8 cellular contexts compared by ENCODE assay signal in genomic region chr20:49282584-49283171, GRCh38. TPM values are rescaled to one million over a fixed set of nuclear protein-coding genes. Genes with fewer than 3 reads are reported as not detected.
DNase-seq lines count a peak whose midpoint lies in the region; ATAC-seq and TF ChIP-seq lines count a peak whose summit lies in the region.
"Had no signal": no experiment of that assay in that cellular context is flagged by ENCODE, and none has a peak within 500 bp of the region (broad histone marks: within the 10 kb centered on the region; RNA-seq: fewer than 3 reads in every experiment).

No MANE protein-coding gene starts in this region.

- H3K4me3 ChIP-seq in GM12875 (ENCODE audit: low read depth, low read length) (peak overlapping the region; percentile 60), OCI-LY1 (ENCODE audit: low read depth, low read length, poor library complexity, severe bottlenecking) (peak overlapping the region; percentile 100), dorsolateral prefrontal cortex (peak overlapping the region in 35 of 59 donors; percentile 4 to 95 (median 25)), sigmoid colon (no peak overlapping the region)

- peaks cover 57% of the 10 kb centered on the region for H3K4me1 ChIP-seq in OCI-LY1 (ENCODE audit: insufficient read depth, low read length, severe bottlenecking)
- peaks cover 0 to 47% (median 39%) of the 10 kb centered on the region in 4 donors for H3K4me1 ChIP-seq in sigmoid colon

- H3K4me2 ChIP-seq in OCI-LY1 (ENCODE audit: low read length), result peak overlapping the region; percentile 91

- peak overlapping the region; percentile 98 for H3K27ac Mint-ChIP-seq in osteocyte (ENCODE audit: unreplicated experiment)

- TF ChIP-seq CTCF in GM12875 (IDR thresholded peaks at IDR 0.05; ENCODE audit: borderline replicate concordance, insufficient read depth, low read depth, low read length) (no peak), OCI-LY1 (IDR thresholded peaks at IDR 0.05; ENCODE audit: low read length) (no peak), dorsolateral prefrontal cortex (IDR thresholded peaks at IDR 0.05 in 54 of 56, conservative IDR thresholded peaks at IDR 0.05 in 2 of 56; ENCODE audit: low read depth in 1 of 56, partially characterized antibody in 56 of 56) (no peak), osteocyte (IDR thresholded peaks at IDR 0.05) (no peak), sigmoid colon (IDR thresholded peaks at IDR 0.05) (no peak)

- intact Hi-C loops in dorsolateral prefrontal cortex (cut with DNase I), result no loop called here
- intact Hi-C loops in sigmoid colon (cut with DNase I), result no loop called here

- peaks cover 49% of the 10 kb centered on the region for H3K79me2 ChIP-seq in OCI-LY1 (ENCODE audit: insufficient read depth, low read length)

- H3F3A ChIP-seq in OCI-LY1 (ENCODE audit: insufficient read depth, low read length), result peaks cover 12% of the 10 kb centered on the region

- no peak for TF ChIP-seq POLR2A in sigmoid colon (IDR thresholded peaks at IDR 0.05)

- no peak overlapping the region for H3K27ac ChIP-seq in OCI-LY1 (ENCODE audit: low read depth, low read length, poor library complexity, severe bottlenecking)
- peak overlapping the region in 23 of 59 donors; percentile 1 to 62 (median 21) for H3K27ac ChIP-seq in dorsolateral prefrontal cortex
- H3K27ac ChIP-seq in sigmoid colon, result no peak overlapping the region

- H3K36me3 Mint-ChIP-seq in osteocyte (ENCODE audit: unreplicated experiment), result peaks cover 94% of the 10 kb centered on the region

- no peak overlapping the region for H2AFZ ChIP-seq in OCI-LY1 (ENCODE audit: low read length)

- H3K9ac ChIP-seq in OCI-LY1 (ENCODE audit: low read length), result no peak overlapping the region

- H3K27me3 Mint-ChIP-seq in osteocyte (ENCODE audit: unreplicated experiment), result no peaks in the 10 kb centered on the region

- H4K20me1 ChIP-seq in OCI-LY1 (ENCODE audit: insufficient read depth, low read length), result no peaks in the 10 kb centered on the region

- peaks cover 12% of the 10 kb centered on the region for H3K9me3 Mint-ChIP-seq in osteocyte (ENCODE audit: unreplicated experiment)

- no peaks in the 10 kb centered on the region for H3K9me2 ChIP-seq in OCI-LY1 (ENCODE audit: low read depth, low read length)

- no peaks in the 10 kb centered on the region for H3K27me3 ChIP-seq in OCI-LY1 (ENCODE audit: insufficient read depth, low read length)
- H3K27me3 ChIP-seq in dorsolateral prefrontal cortex, result no peaks in the 10 kb centered on the region
- no peaks in the 10 kb centered on the region for H3K27me3 ChIP-seq in sigmoid colon

- peaks cover 86% of the 10 kb centered on the region for H3K4me1 Mint-ChIP-seq in osteocyte (ENCODE audit: unreplicated experiment)

- DNase-seq in dorsolateral prefrontal cortex (no peak), osteocyte (ENCODE audit: extremely low spot score, unreplicated experiment) (no peak), HuH-7 (ENCODE audit: low spot score) (no peak), sigmoid colon (no peak)
- DNase-seq: posterior cingulate gyrus had no signal

- ATAC-seq in GM18519 (IDR thresholded peaks at IDR 0.05; ENCODE audit: low FRiP score, unreplicated experiment), result no peak

- WGBS in sigmoid colon, 2 donors, result 79 to 87% methylated on average over 20 of the region's 20 CpGs

- H3K36me3 ChIP-seq in OCI-LY1 (ENCODE audit: insufficient read depth, low read length) (peaks cover 92% of the 10 kb centered on the region), sigmoid colon (peaks cover 53 to 82% (median 76%) of the 10 kb centered on the region in 4 donors)

- H3K9me3 ChIP-seq in OCI-LY1 (ENCODE audit: low read length), result peaks cover 17% of the 10 kb centered on the region
- peaks cover 20 to 24% (median 21%) of the 10 kb centered on the region in 4 donors for H3K9me3 ChIP-seq in sigmoid colon

- no peak for TF ChIP-seq EP300 in sigmoid colon (IDR thresholded peaks at IDR 0.05)

- peak overlapping the region; percentile 86 for H3K4me3 Mint-ChIP-seq in osteocyte (ENCODE audit: unreplicated experiment)

RNA-seq across cellular contexts. Expression of gene ZNFX1, which starts 4.8 kb away (rescaled TPM):
- total RNA-seq in dorsolateral prefrontal cortex, result 10 to 100 TPM; 21.0 to 37.9 (median 26.1) TPM
- total RNA-seq in osteocyte, result 48.1 and 51.6 TPM in 2 replicates
- 10 to 100 TPM; 25.7 to 32.1 (median 29.6) TPM for total RNA-seq in sigmoid colon
- 10 to 100 TPM in 1 of 3 donors, 1 to 10 TPM in 2; 7.2 to 20.2 (median 9.5) TPM for polyA plus RNA-seq in sigmoid colon

Comparison
In these comparisons a context has a peak if more than half of its experiments do, and no peak if none do; other contexts are left out.
1. H3K4me3 ChIP-seq: peak in GM12875 (single experiment), OCI-LY1 (single experiment) and dorsolateral prefrontal cortex (35 of 59); none in sigmoid colon (0 of 4).